In genomic region chr16:50598936-50599361, GRCh38 we compare ENCODE assay signal across 18 cellular contexts. TPM values are rescaled to one million over a fixed set of nuclear protein-coding genes. Genes with fewer than 3 reads are reported as not detected.
"Had no signal": no experiment of that assay in that cellular context is flagged by ENCODE, and none has a peak within 500 bp of the region (broad histone marks: within the 10 kb centered on the region; RNA-seq: fewer than 3 reads in every experiment).

No MANE protein-coding gene starts in this region.

- FAIRE-seq: astrocyte, bronchial epithelial cell, pancreas, TTC549 had no signal

- H3K4me1 Mint-ChIP-seq: activated B cell treated with CpG ODN at 0.5 μM for 24 hours had no signal

- DNase-seq: activated B cell treated with CpG ODN at 0.5 μM for 24 hours; activated CD4-positive, alpha-beta T cell treated with anti-CD3 and anti-CD28 coated beads for 48 hours; activated CD8-positive, alpha-beta memory T cell treated with anti-CD3 and anti-CD28 coated beads, Interleukin-2, amount 50 U/mL, for 4 hours; activated CD8-positive, alpha-beta T cell treated with anti-CD3 and anti-CD28 coated beads for 36 hours; endodermal cell; islet precursor cell; stimulated activated CD4-positive, alpha-beta T cell treated with anti-CD3 and anti-CD28 coated beads, Interleukin-4, amount 100 ng/mL, for 4 hours; stimulated activated CD8-positive, alpha-beta memory T cell treated with anti-CD3 and anti-CD28 coated beads, Interleukin-4, amount 100 ng/mL, for 48 hours; SW 1271 had no signal

- H3K36me3 ChIP-seq: pancreas, SJSA1, stomach, vagina had no signal

- H3K9me3 Mint-ChIP-seq: activated B cell treated with CpG ODN at 0.5 μM for 24 hours; activated CD8-positive, alpha-beta T cell treated with anti-CD3 and anti-CD28 coated beads for 36 hours; endodermal cell had no signal

- H3K27ac ChIP-seq: pancreas, SJSA1, vagina had no signal

- H3K27ac Mint-ChIP-seq: activated B cell treated with CpG ODN at 0.5 μM for 24 hours; activated CD8-positive, alpha-beta T cell treated with anti-CD3 and anti-CD28 coated beads for 36 hours; endodermal cell had no signal

- H3K27me3 Mint-ChIP-seq: activated B cell treated with CpG ODN at 0.5 μM for 24 hours; activated CD8-positive, alpha-beta T cell treated with anti-CD3 and anti-CD28 coated beads for 36 hours had no signal

- H3K4me3 Mint-ChIP-seq: activated B cell treated with CpG ODN at 0.5 μM for 24 hours; activated CD8-positive, alpha-beta T cell treated with anti-CD3 and anti-CD28 coated beads for 36 hours; endodermal cell had no signal

- H3K4me3 ChIP-seq: dorsolateral prefrontal cortex, pancreas, SJSA1, stomach, vagina had no signal

- H3K9me3 ChIP-seq: pancreas, SJSA1, stomach, vagina had no signal

- H3K27me3 ChIP-seq: dorsolateral prefrontal cortex, pancreas, SJSA1, stomach, vagina had no signal

RNA-seq across cellular contexts. Expression of gene NKD1, which starts 50.8 kb away (rescaled TPM):
- total RNA-seq: epithelial cell of proximal tubule had no signal
